In genomic region chr7:140674899-140675701, GRCh38 we compare ENCODE assay signal across 8 cellular contexts. TPM values are rescaled to one million over a fixed set of nuclear protein-coding genes. Genes with fewer than 3 reads are reported as not detected.
DNase-seq lines count a peak whose midpoint lies in the region.

No MANE protein-coding gene starts in this region.

- H3K36me3 Mint-ChIP-seq in activated CD4-positive, alpha-beta T cell treated with anti-CD3 and anti-CD28 coated beads, Interleukin-2, amount 10 ng/mL, durations not matched to agents 24 days and 14 days (ENCODE audit: low read depth): peaks cover 29% of the 10 kb centered on the region

- H3K4me3 ChIP-seq in adipocyte (ENCODE audit: low read length): peak overlapping the region; percentile 2

- DNase-seq in activated CD4-positive, alpha-beta T cell treated with anti-CD3 and anti-CD28 coated beads, Interleukin-2, amount 10 ng/mL, durations not matched to agents 24 days and 14 days: no peak
- DNase-seq in activated CD4-positive, alpha-beta T cell treated with anti-CD3 and anti-CD28 coated beads, Interleukin-2, amount 50 U/mL, for 1 hour: no peak
- DNase-seq in LHCN-M2 (ENCODE audit: low read depth) (peak; percentile 85), adipocyte (ENCODE audit: low read depth) (peak; percentile 55), iPS-NIHi11 (ENCODE audit: low spot score) (peak; percentile 53), stromal cell of bone marrow (ENCODE audit: low read depth) (peak; percentile 71), cortex of kidney (lab: John Stamatoyannopoulos, UW) (no peak)
- no peak for DNase-seq in activated CD4-positive, alpha-beta T cell treated with anti-CD3 and anti-CD28 coated beads, Interleukin-2, amount 50 U/mL, for 48 hours

- no peaks in the 10 kb centered on the region for H3K27me3 Mint-ChIP-seq in activated CD4-positive, alpha-beta T cell treated with anti-CD3 and anti-CD28 coated beads, Interleukin-2, amount 10 ng/mL, durations not matched to agents 24 days and 14 days

- H3K36me3 ChIP-seq in adipocyte (ENCODE audit: control insufficient read depth, insufficient read depth, low read length, severe bottlenecking): peaks cover 14% of the 10 kb centered on the region

- intact Hi-C loops in activated CD4-positive, alpha-beta T cell treated with anti-CD3 and anti-CD28 coated beads, Interleukin-2, amount 10 ng/mL, durations not matched to agents 24 days and 14 days (cut with micrococcal nuclease): no loop called here

- H3K9me3 Mint-ChIP-seq in activated CD4-positive, alpha-beta T cell treated with anti-CD3 and anti-CD28 coated beads, Interleukin-2, amount 10 ng/mL, durations not matched to agents 24 days and 14 days: no peaks in the 10 kb centered on the region

- peaks cover 24% of the 10 kb centered on the region for H3K4me1 ChIP-seq in adipocyte (ENCODE audit: control insufficient read depth, insufficient read depth, low read length)

- H3K27ac Mint-ChIP-seq in activated CD4-positive, alpha-beta T cell treated with anti-CD3 and anti-CD28 coated beads, Interleukin-2, amount 10 ng/mL, durations not matched to agents 24 days and 14 days: peak overlapping the region; percentile 31

- H3K9ac ChIP-seq in adipocyte (ENCODE audit: low read length): peak overlapping the region; percentile 30

- peak overlapping the region; percentile 89 for H3K4me3 Mint-ChIP-seq in activated CD4-positive, alpha-beta T cell treated with anti-CD3 and anti-CD28 coated beads, Interleukin-2, amount 10 ng/mL, durations not matched to agents 24 days and 14 days

- no peaks in the 10 kb centered on the region for H3K9me3 ChIP-seq in adipocyte (ENCODE audit: control insufficient read depth, low read length)

- no peaks in the 10 kb centered on the region for H3K27me3 ChIP-seq in adipocyte (replicated peaks; ENCODE audit: control insufficient read depth, insufficient read depth, low read length)

- H3K4me1 Mint-ChIP-seq in activated CD4-positive, alpha-beta T cell treated with anti-CD3 and anti-CD28 coated beads, Interleukin-2, amount 10 ng/mL, durations not matched to agents 24 days and 14 days: peaks cover 31% of the 10 kb centered on the region

RNA-seq across cellular contexts. Expression of gene ADCK2, which starts 2.4 kb away (rescaled TPM):
- 22.9 and 28.1 TPM in 2 replicates for total RNA-seq in activated CD4-positive, alpha-beta T cell treated with anti-CD3 and anti-CD28 coated beads, Interleukin-2, amount 10 ng/mL, durations not matched to agents 24 days and 14 days
- 20.6 and 20.8 TPM in 2 replicates for total RNA-seq in LHCN-M2 (2014; rRNA removed)
- 7.9 TPM for polyA plus RNA-seq in LHCN-M2 (2012)

RNA-seq across cellular contexts. Expression of gene NDUFB2, which starts 21.4 kb away (rescaled TPM):
- 183 and 192 TPM in 2 replicates for total RNA-seq in activated CD4-positive, alpha-beta T cell treated with anti-CD3 and anti-CD28 coated beads, Interleukin-2, amount 10 ng/mL, durations not matched to agents 24 days and 14 days
- total RNA-seq in LHCN-M2 (2014; rRNA removed): 488 and 554 TPM in 2 replicates
- polyA plus RNA-seq in LHCN-M2 (2012): 808 TPM

RNA-seq across cellular contexts. Expression of gene DENND2A, which starts 34.5 kb away (rescaled TPM):
- not detected in 2 replicates for total RNA-seq in activated CD4-positive, alpha-beta T cell treated with anti-CD3 and anti-CD28 coated beads, Interleukin-2, amount 10 ng/mL, durations not matched to agents 24 days and 14 days
- total RNA-seq in LHCN-M2 (2014; rRNA removed): not detected in 2 replicates
- 0.01 TPM for polyA plus RNA-seq in LHCN-M2 (2012)

Comparison
In these comparisons a context has a peak if more than half of its experiments do, and no peak if none do; other contexts are left out.
1. DNase-seq: peak in LHCN-M2 (single experiment), adipocyte (single experiment), iPS-NIHi11 (single experiment) and stromal cell of bone marrow (single experiment); none in activated CD4-positive, alpha-beta T cell treated with anti-CD3 and anti-CD28 coated beads, Interleukin-2, amount 10 ng/mL, durations not matched to agents 24 days and 14 days (single experiment), activated CD4-positive, alpha-beta T cell treated with anti-CD3 and anti-CD28 coated beads, Interleukin-2, amount 50 U/mL, for 1 hour (single experiment), cortex of kidney (single experiment) and activated CD4-positive, alpha-beta T cell treated with anti-CD3 and anti-CD28 coated beads, Interleukin-2, amount 50 U/mL, for 48 hours (0 of 2).